17 cellular contexts compared by ENCODE assay signal in the genomic region with DNA sequence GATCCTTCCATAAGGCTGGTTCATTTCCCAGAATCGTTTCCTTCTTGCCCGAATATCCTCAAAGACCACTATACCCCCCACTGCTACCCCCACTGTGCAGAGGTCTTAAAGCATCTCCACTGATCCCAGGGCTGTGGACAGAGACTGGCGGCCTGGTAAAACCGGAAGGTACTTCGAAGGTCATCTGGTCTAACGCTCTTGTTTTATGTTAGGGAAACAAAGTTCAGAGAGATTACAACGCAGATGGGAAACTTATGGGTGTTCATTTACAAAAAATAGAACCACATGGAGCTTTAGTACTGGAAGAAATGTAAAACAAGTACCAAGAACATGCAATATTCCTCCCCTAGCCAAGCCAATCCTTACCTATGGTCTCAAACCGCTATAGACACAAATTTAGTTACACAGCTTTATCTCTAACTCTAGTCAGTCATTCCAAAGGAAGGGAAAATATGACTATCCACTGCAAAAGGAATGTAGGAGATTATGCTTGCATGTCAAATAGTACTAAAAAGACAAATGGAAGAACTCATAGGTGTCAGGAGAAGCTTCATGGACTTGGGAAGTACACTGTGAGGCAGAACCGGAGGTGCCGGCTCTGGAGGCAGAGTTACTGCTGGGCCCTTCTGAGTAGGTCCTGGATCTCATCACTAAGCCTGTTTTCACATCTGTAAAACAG.
DNase-seq lines count a peak whose midpoint lies in the region; ATAC-seq, FAIRE-seq and TF ChIP-seq lines count a peak whose summit lies in the region.
"Had no signal": no experiment of that assay in that cellular context is flagged by ENCODE, and none has a peak within 500 bp of the region (broad histone marks: within the 10 kb centered on the region; RNA-seq: fewer than 3 reads in every experiment).

No MANE protein-coding gene starts in this region.

- H3K4me3 ChIP-seq in heart left ventricle (no peak overlapping the region), HepG2 (replicated peaks in 1 of 3; ENCODE audit: insufficient read depth in 1 of 3, low read depth in 2 of 3, low read length in 3 of 3) (peak overlapping the region; percentile 12 to 45 (median 15); a peak in 5 of 6 replicates), subcutaneous abdominal adipose tissue (ENCODE audit: low read depth in 1 of 5, low read length in 5 of 5) (no peak overlapping the region), Karpas-422 (ENCODE audit: low read length) (no peak overlapping the region)
- H3K4me3 ChIP-seq: upper lobe of left lung had no signal

- H3K36me3 ChIP-seq in heart left ventricle (no peaks in the 10 kb centered on the region), HepG2 (replicated peaks in 1 of 2; ENCODE audit: control insufficient read depth in 1 of 2, insufficient read depth in 2 of 2, low read length in 2 of 2) (no peaks in the 10 kb centered on the region; a peak in 1 of 5 replicates), subcutaneous abdominal adipose tissue (ENCODE audit: control insufficient read depth in 5 of 5, insufficient read depth in 5 of 5, low read length in 5 of 5) (no peaks in the 10 kb centered on the region), Karpas-422 (ENCODE audit: insufficient read depth, low read length) (no peaks in the 10 kb centered on the region)
- H3K36me3 ChIP-seq: brain microvascular endothelial cell, upper lobe of left lung had no signal

- BruUV-seq in HepG2 (replicated peaks; lab: Mats Ljungman, UMichigan) = no TSS peak

- no peak for TF ChIP-seq CTCF in heart left ventricle (IDR thresholded peaks at IDR 0.05)
- TF ChIP-seq CTCF in HepG2 (CRISPR knock-in tag; IDR thresholded peaks at IDR 0.05) = no peak

- H3K9me3 ChIP-seq in heart left ventricle (no peaks in the 10 kb centered on the region), HepG2 (ENCODE audit: low read length) (no peaks in the 10 kb centered on the region), subcutaneous abdominal adipose tissue (ENCODE audit: control insufficient read depth in 5 of 5, low read length in 5 of 5) (no peaks in the 10 kb centered on the region), Karpas-422 (ENCODE audit: low read length) (no peaks in the 10 kb centered on the region)
- H3K9me3 ChIP-seq: upper lobe of left lung had no signal

- in situ Hi-C loops in HepG2 (cut with HindIII; ENCODE audit: extremely low pct_ligation_motif_present, low pct_unique_long_range_greater_than_20kb) = no loop called here

- H3K27ac ChIP-seq in heart left ventricle (peak overlapping the region in 9 of 12 donors; percentile 6 to 52 (median 36)), HepG2 (ENCODE audit: extremely low read length, insufficient read depth, low read length) (peak overlapping the region; percentile 76), subcutaneous abdominal adipose tissue (ENCODE audit: low read depth, low read length) (peak overlapping the region; percentile 69), Karpas-422 (ENCODE audit: low read length) (no peak overlapping the region)
- H3K27ac ChIP-seq: brain microvascular endothelial cell, upper lobe of left lung had no signal

- H3K4me1 ChIP-seq in heart left ventricle (peaks cover 10 to 85% (median 56%) of the 10 kb centered on the region in 12 donors), HepG2 (ENCODE audit: insufficient read depth, low read length) (peaks cover 99% of the 10 kb centered on the region), subcutaneous abdominal adipose tissue (ENCODE audit: control insufficient read depth in 5 of 5, insufficient read depth in 5 of 5, low read length in 5 of 5) (peaks cover 9 to 80% (median 70%) of the 10 kb centered on the region in 5 donors), Karpas-422 (ENCODE audit: low read length) (peaks cover 83% of the 10 kb centered on the region)

- H2AFZ ChIP-seq in HepG2 (ENCODE audit: low read length) = no peak overlapping the region
- H2AFZ ChIP-seq in Karpas-422 (ENCODE audit: low read length) = no peak overlapping the region

- TF ChIP-seq POLR2A in heart left ventricle (IDR thresholded peaks at IDR 0.05) (no peak), HepG2 (IDR thresholded peaks at IDR 0.05; ENCODE audit: insufficient read depth in 1 of 2, low read depth in 2 of 2, low read length in 2 of 2) (no peak)

- DNase-seq in heart left ventricle (no peak), Right ventricle myocardium superior (no peak), amniotic epithelial cell (ENCODE audit: low read depth) (peak; percentile 68), HepG2 (ENCODE audit: low spot score) (peak; percentile 69), Karpas-422 (no peak), sciatic nerve (ENCODE audit: low spot score) (no peak)
- DNase-seq: activated CD4-positive, CD25-positive, alpha-beta regulatory T cell treated with anti-CD3 and anti-CD28 coated beads, Interleukin-2, amount 50 U/mL, for 72 hours; activated T-cell treated with anti-CD3 and anti-CD28 coated beads, Interleukin-2, amount 50 U/mL, for 48 hours; brain microvascular endothelial cell; DMS53; effector CD8-positive, alpha-beta T cell; head of caudate nucleus; NCI-H446 treated with DMSO at 0.1 percent for 48 hours; stimulated activated CD4-positive, alpha-beta T cell treated with anti-CD3 and anti-CD28 coated beads, Interleukin-12 subunit alpha, Interleukin-12 subunit beta, amount 100 ng/mL, for 4 hours; upper lobe of left lung had no signal

- peak overlapping the region; percentile 68 for H3K4me2 ChIP-seq in HepG2 (ENCODE audit: low read depth, low read length)
- H3K4me2 ChIP-seq in Karpas-422 (ENCODE audit: low read depth, low read length, poor library complexity, severe bottlenecking) = no peak overlapping the region

- H4K20me1 ChIP-seq in HepG2 (ENCODE audit: insufficient read depth, low read length) = no peaks in the 10 kb centered on the region; the same call in 1 of the 2 replicates
- H4K20me1 ChIP-seq in Karpas-422 (ENCODE audit: insufficient read depth, low read depth, low read length) = peaks cover 65% of the 10 kb centered on the region

- H3K9me2 ChIP-seq in Karpas-422 (replicated peaks; ENCODE audit: insufficient read depth, low read length) = no peaks in the 10 kb centered on the region

- POLR2A ChIA-PET in HepG2 (lab: Yijun Ruan, JAX) = interaction anchor here (1.0 to 1.4 kb wide), 3 partner anchors 29 to 100 kb away, joined by 3 to 4 read pairs (median 3); no protein-coding TSS in a partner anchor

- H3K79me2 ChIP-seq in HepG2 (ENCODE audit: insufficient read depth, low read length) (peaks cover 86% of the 10 kb centered on the region), Karpas-422 (ENCODE audit: low read length) (peaks cover 96% of the 10 kb centered on the region)

- H3K9ac ChIP-seq in HepG2 (ENCODE audit: insufficient read depth, low read depth, low read length) (peak overlapping the region; percentile 54), subcutaneous abdominal adipose tissue (ENCODE audit: low read length in 5 of 5) (peak overlapping the region in 2 of 5 donors; percentile 46 to 52), Karpas-422 (ENCODE audit: low read length) (no peak overlapping the region)

- intact Hi-C loops in heart left ventricle (cut with DNase I) = loop anchor here in 3 of 10 donors (10.0 kb wide), 4 partner anchors 74 to 374 kb away; a partner anchor contains a TSS
- intact Hi-C loops in Right ventricle myocardium superior (cut with DNase I) = no loop called here
- intact Hi-C loops in HepG2 (cut with micrococcal nuclease; ENCODE audit: unreplicated experiment) = no loop called here
- intact Hi-C loops in sciatic nerve (cut with DNase I) = no loop called here

- FAIRE-seq in HepG2 (lab: Jason Lieb, UNC) = peak; percentile 47

- no peak for TF ChIP-seq RAD21 in HepG2 (CRISPR knock-in tag; IDR thresholded peaks at IDR 0.05)

- H3K27me3 ChIP-seq in heart left ventricle (no peaks in the 10 kb centered on the region), HepG2 (ENCODE audit: control insufficient read depth in 1 of 2, insufficient read depth in 2 of 2, low read length in 2 of 2) (no peaks in the 10 kb centered on the region), subcutaneous abdominal adipose tissue (ENCODE audit: control insufficient read depth in 5 of 5, insufficient read depth in 4 of 5, low read length in 5 of 5) (no peaks in the 10 kb centered on the region), Karpas-422 (ENCODE audit: low read length) (no peaks in the 10 kb centered on the region)
- H3K27me3 ChIP-seq: brain microvascular endothelial cell, upper lobe of left lung had no signal

- CTCF ChIA-PET in HepG2 (lab: Yijun Ruan, JAX; ENCODE audit: low intra/inter-chr PET ratio, low total read pairs) = no interaction called here

- ATAC-seq in heart left ventricle (peak in 2 of 4 donors; percentile 24 to 31), Right ventricle myocardium superior (ENCODE audit: poor library complexity) (no peak), HepG2 (peak; percentile 29), HG03439 (IDR thresholded peaks at IDR 0.05; ENCODE audit: unreplicated experiment) (no peak), sciatic nerve (no peak)

- 46 to 59% (median 52%) methylated on average over 10 of the region's 10 CpGs for WGBS in heart left ventricle, 4 donors
- 4% methylated on average over 10 of the region's 10 CpGs for WGBS in HepG2 (ENCODE audit: low lambda C conversion rate)

- TF ChIP-seq EP300 in HepG2 (IDR thresholded peaks at IDR 0.05; ENCODE audit: low read depth in 2 of 2, low read length in 2 of 2) (peak in 1 of 2 experiments; percentile 48; a peak in 2 of 4 replicates), HepG2 (CRISPR knock-in tag; IDR thresholded peaks at IDR 0.05; ENCODE audit: borderline replicate concordance) (no peak)

TF ChIP-seq in HepG2, 621 proteins besides CTCF, POLR2A, EP300 and RAD21 (continues in another document):
- TF ChIP-seq, protein P1, sequence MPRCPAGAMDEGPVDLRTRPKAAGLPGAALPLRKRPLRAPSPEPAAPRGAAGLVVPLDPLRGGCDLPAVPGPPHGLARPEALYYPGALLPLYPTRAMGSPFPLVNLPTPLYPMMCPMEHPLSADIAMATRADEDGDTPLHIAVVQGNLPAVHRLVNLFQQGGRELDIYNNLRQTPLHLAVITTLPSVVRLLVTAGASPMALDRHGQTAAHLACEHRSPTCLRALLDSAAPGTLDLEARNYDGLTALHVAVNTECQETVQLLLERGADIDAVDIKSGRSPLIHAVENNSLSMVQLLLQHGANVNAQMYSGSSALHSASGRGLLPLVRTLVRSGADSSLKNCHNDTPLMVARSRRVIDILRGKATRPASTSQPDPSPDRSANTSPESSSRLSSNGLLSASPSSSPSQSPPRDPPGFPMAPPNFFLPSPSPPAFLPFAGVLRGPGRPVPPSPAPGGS (CRISPR knock-in tag; IDR thresholded peaks at IDR 0.05) = no peak
- TF ChIP-seq SOX6 (IDR thresholded peaks at IDR 0.05) (no peak), SOX6 (CRISPR knock-in tag; IDR thresholded peaks at IDR 0.05) (peak; percentile 70), ZFX (CRISPR knock-in tag; IDR thresholded peaks at IDR 0.05; ENCODE audit: low read depth) (peak; percentile 66)

Comparison
In these comparisons a context has a peak if more than half of its experiments do, and no peak if none do; other contexts are left out.
1. DNase-seq: peak in amniotic epithelial cell (single experiment) and HepG2 (single experiment); none in heart left ventricle (0 of 5), Right ventricle myocardium superior (single experiment), Karpas-422 (single experiment) and sciatic nerve (single experiment).
2. H3K4me3 ChIP-seq: peak in HepG2 (3 of 3); none in heart left ventricle (0 of 12), subcutaneous abdominal adipose tissue (0 of 5) and Karpas-422 (single experiment).